ENCODE assay signal across 27 cellular contexts in genomic region chr9:96551403-96551802, GRCh38.
"Had no signal": no experiment of that assay in that cellular context is flagged by ENCODE, and none has a peak within 500 bp of the region (broad histone marks: within the 10 kb centered on the region; RNA-seq: fewer than 3 reads in every experiment).

No MANE protein-coding gene starts in this region.

- ATAC-seq: effector memory CD8-positive, alpha-beta T cell; gastrocnemius medialis; left lung; lower lobe of right lung; naive thymus-derived CD8-positive, alpha-beta T cell; pancreas; psoas muscle had no signal

- H3K9me3 ChIP-seq: gastrocnemius medialis, left lung, lower lobe of right lung, pancreas, psoas muscle, sigmoid colon, upper lobe of left lung, vagina had no signal

- H3K27ac Mint-ChIP-seq: activated naive CD8-positive, alpha-beta T cell treated with anti-CD3 and anti-CD28 coated beads, Interleukin-2, amount 10 ng/mL, durations not matched to agents 7 days and 5 days; activated T-cell treated with anti-CD3 and anti-CD28 coated beads, Interleukin-2, amount 50 U/mL, for 24 hours; effector memory CD8-positive, alpha-beta T cell; naive thymus-derived CD8-positive, alpha-beta T cell had no signal

- H3K36me3 ChIP-seq: gastrocnemius medialis, left lung, lower lobe of right lung, sigmoid colon, upper lobe of left lung, vagina had no signal

- H3K9me3 Mint-ChIP-seq: activated naive CD8-positive, alpha-beta T cell treated with anti-CD3 and anti-CD28 coated beads, Interleukin-2, amount 10 ng/mL, durations not matched to agents 7 days and 5 days; activated T-cell treated with anti-CD3 and anti-CD28 coated beads, Interleukin-2, amount 50 U/mL, for 24 hours; effector memory CD8-positive, alpha-beta T cell; naive thymus-derived CD8-positive, alpha-beta T cell; neural crest cell; stimulated activated naive CD8-positive, alpha-beta T cell treated with anti-CD3 and anti-CD28 coated beads, Interleukin-15, Interleukin-2, amounts not matched to agents 100 ng/mL and 50 ng/mL, for 24 hours had no signal

- H3K27me3 Mint-ChIP-seq: activated T-cell treated with anti-CD3 and anti-CD28 coated beads, Interleukin-2, amount 50 U/mL, for 24 hours; effector memory CD8-positive, alpha-beta T cell; stimulated activated naive CD8-positive, alpha-beta T cell treated with anti-CD3 and anti-CD28 coated beads, Interleukin-15, Interleukin-2, amounts not matched to agents 100 ng/mL and 50 ng/mL, for 24 hours had no signal

- H3K27me3 ChIP-seq: gastrocnemius medialis, left lung, pancreas, sigmoid colon, upper lobe of left lung, vagina had no signal

- H3K4me3 ChIP-seq: gastrocnemius medialis, left lung, lower lobe of right lung, pancreas, psoas muscle, sigmoid colon, upper lobe of left lung, vagina had no signal

- H3K4me1 ChIP-seq: gastrocnemius medialis, psoas muscle, sigmoid colon, vagina had no signal

- H3K4me3 Mint-ChIP-seq: activated naive CD8-positive, alpha-beta T cell treated with anti-CD3 and anti-CD28 coated beads, Interleukin-2, amount 10 ng/mL, durations not matched to agents 7 days and 5 days; activated T-cell treated with anti-CD3 and anti-CD28 coated beads, Interleukin-2, amount 50 U/mL, for 24 hours; effector memory CD8-positive, alpha-beta T cell; naive thymus-derived CD8-positive, alpha-beta T cell; neural crest cell; stimulated activated naive CD8-positive, alpha-beta T cell treated with anti-CD3 and anti-CD28 coated beads, Interleukin-15, Interleukin-2, amounts not matched to agents 100 ng/mL and 50 ng/mL, for 24 hours had no signal

- H3K27ac ChIP-seq: gastrocnemius medialis, left lung, lower lobe of right lung, pancreas, psoas muscle, sigmoid colon, upper lobe of left lung, vagina had no signal

- DNase-seq: activated CD4-positive, alpha-beta T cell treated with anti-CD3 and anti-CD28 coated beads for 4 hours; activated CD4-positive, CD25-positive, alpha-beta regulatory T cell; activated CD8-positive, alpha-beta memory T cell treated with anti-CD3 and anti-CD28 coated beads for 24 hours; activated naive CD4-positive, alpha-beta T cell; activated naive CD8-positive, alpha-beta T cell treated with anti-CD3 and anti-CD28 coated beads, Interleukin-2, amount 10 ng/mL, durations not matched to agents 7 days and 5 days; activated T-cell treated with anti-CD3 and anti-CD28 coated beads, Interleukin-2, amount 50 U/mL, for 24 hours; amniotic stem cell; caudate nucleus; cortex of kidney; effector memory CD8-positive, alpha-beta T cell; erythroblast; gastrocnemius medialis; glutamatergic neuron; left lung; lower lobe of right lung; mesenchymal stem cell; naive thymus-derived CD8-positive, alpha-beta T cell; nucleus accumbens; pancreas; psoas muscle; sigmoid colon; small intestine; substantia nigra; upper lobe of left lung had no signal

- H3K36me3 Mint-ChIP-seq: activated naive CD8-positive, alpha-beta T cell treated with anti-CD3 and anti-CD28 coated beads, Interleukin-2, amount 10 ng/mL, durations not matched to agents 7 days and 5 days had no signal
